ENCODE assay signal across 9 cellular contexts in genomic region chr12:6384499-6385436, GRCh38. TPM values are rescaled to one million over a fixed set of nuclear protein-coding genes. Genes with fewer than 3 reads are reported as not detected.
A peak's percentile ranks its signal among the peaks of the same experiment; 100 is the strongest.
DNase-seq lines count a peak whose midpoint lies in the region; ATAC-seq and TF ChIP-seq lines count a peak whose summit lies in the region.
"Had no signal": no experiment of that assay in that cellular context is flagged by ENCODE, and none has a peak within 500 bp of the region (broad histone marks: within the 10 kb centered on the region; RNA-seq: fewer than 3 reads in every experiment).

No MANE protein-coding gene starts in this region.

- H3F3A ChIP-seq in GM23248 (ENCODE audit: insufficient read depth): peaks cover 7% of the 10 kb centered on the region

- peak; percentile 34 for ATAC-seq in left colon
- no peak for ATAC-seq in GM21390 (IDR thresholded peaks at IDR 0.05; ENCODE audit: unreplicated experiment)
- ATAC-seq: SK-N-SH treated with all-trans-retinoic acid at 6 μM for 48 hours had no signal

- intact Hi-C loops in left colon (cut with DNase I, micrococcal nuclease): no loop called here

- H2AFZ ChIP-seq in GM23248: peak overlapping the region; percentile 71

- H3K27ac ChIP-seq in GM23248: peak overlapping the region; percentile 75
- H3K27ac ChIP-seq in brain microvascular endothelial cell: peak overlapping the region; percentile 77
- H3K27ac ChIP-seq in stomach smooth muscle (ENCODE audit: low read length): peak overlapping the region; percentile 94

- peaks cover 37% of the 10 kb centered on the region for H3K79me2 ChIP-seq in GM23248 (ENCODE audit: insufficient read depth)

- peaks cover 31% of the 10 kb centered on the region; the same call in 1 of the 2 replicates for H3K36me3 ChIP-seq in GM23248 (ENCODE audit: low read depth)
- H3K36me3 ChIP-seq in brain microvascular endothelial cell (replicated peaks): peaks cover 20% of the 10 kb centered on the region
- H3K36me3 ChIP-seq in stomach smooth muscle (ENCODE audit: control insufficient read depth in 2 of 2, insufficient read depth in 2 of 2, low read length in 2 of 2): peaks cover 32 to 33% of the 10 kb centered on the region in 2 donors

- H4K20me1 ChIP-seq in GM23248 (ENCODE audit: insufficient read depth): no peaks in the 10 kb centered on the region

- peak overlapping the region; percentile 97 for H3K4me2 ChIP-seq in GM23248 (ENCODE audit: unreplicated experiment)

- H3K9ac ChIP-seq in GM23248 (peak overlapping the region; percentile 91), stomach smooth muscle (ENCODE audit: low read length in 2 of 2) (peak overlapping the region; percentile 94 to 95)

- WGBS in GM23248 (ENCODE audit: low coverage in 1 of 2, low lambda C conversion rate in 2 of 2, missing lambda C conversion rate in 2 of 2), 2 experiments: 39 to 51% methylated on average over 29 to 34 of the region's 36 CpGs

- in situ Hi-C loops in GM23248 (cut with MboI): no loop called here
- in situ Hi-C loops in brain microvascular endothelial cell (cut with HindIII; ENCODE audit: low pct_ligation_motif_present, low sequenced_read_pairs): no loop called here

- no peak for TF ChIP-seq CTCF in brain microvascular endothelial cell (IDR thresholded peaks at IDR 0.05; ENCODE audit: low read depth, low read length, missing control alignments)

- no peaks in the 10 kb centered on the region for H3K9me2 ChIP-seq in GM23248 (ENCODE audit: insufficient read depth)

- peak; percentile 51 for DNase-seq in GM23248
- no peak for DNase-seq in brain microvascular endothelial cell
- DNase-seq in left colon: peak in 1 of 2 donors; percentile 55
- no peak for DNase-seq in NCI-H1092 (lab: John Stamatoyannopoulos, UW)
- DNase-seq in NCI-H446 treated with DMSO at 0.1 percent for 48 hours (lab: John Stamatoyannopoulos, UW): no peak
- DNase-seq in occipital lobe (lab: John Stamatoyannopoulos, UW): no peak

- H3K4me1 ChIP-seq in GM23248 (ENCODE audit: insufficient read depth) (peaks cover 19% of the 10 kb centered on the region), stomach smooth muscle (ENCODE audit: control insufficient read depth, insufficient read depth, low read length) (peaks cover 48% of the 10 kb centered on the region)

- H3K27me3 ChIP-seq in GM23248 (replicated peaks; ENCODE audit: insufficient read depth) (no peaks in the 10 kb centered on the region), brain microvascular endothelial cell (replicated peaks) (no peaks in the 10 kb centered on the region), stomach smooth muscle (ENCODE audit: control insufficient read depth in 1 of 2, insufficient read depth in 2 of 2, low read length in 2 of 2) (no peaks in the 10 kb centered on the region)

- no peaks in the 10 kb centered on the region for H3K9me3 ChIP-seq in GM23248 (ENCODE audit: low read depth)
- H3K9me3 ChIP-seq in stomach smooth muscle (ENCODE audit: control insufficient read depth in 2 of 2, low read length in 2 of 2): no peaks in the 10 kb centered on the region

- H3K4me3 ChIP-seq in GM23248 (peak overlapping the region; percentile 83), brain microvascular endothelial cell (ENCODE audit: low read depth, low read length) (peak overlapping the region; percentile 61), stomach smooth muscle (ENCODE audit: low read length in 2 of 2) (peak overlapping the region; percentile 90 to 92)

RNA-seq across cellular contexts. Expression of gene LTBR, which starts 0.8 kb away (rescaled TPM):
- 147 TPM in 2 replicates for total RNA-seq in GM23248 (2014; rRNA removed; shearing (Covaris generic))
- 113 and 117 TPM in 2 replicates for polyA plus RNA-seq in GM23248 (2016; fragmentation: Nextera tagmentation; extraction: Ambion mirVana)
- total RNA-seq in left colon: 100 to 1,000 TPM; 120 to 129 TPM
- total RNA-seq in occipital lobe: 1.9 TPM

RNA-seq across cellular contexts. Expression of gene SCNN1A, which starts 9.4 kb away (rescaled TPM):
- total RNA-seq in GM23248 (2014; rRNA removed; shearing (Covaris generic)): 0.76 TPM in 1 of 2 replicates, not detected in the other
- 0.25 and 0.59 TPM in 2 replicates for polyA plus RNA-seq in GM23248 (2016; fragmentation: Nextera tagmentation; extraction: Ambion mirVana)
- total RNA-seq in left colon: 100 to 1,000 TPM; 289 to 459 TPM
- not detected for total RNA-seq in occipital lobe

RNA-seq across cellular contexts. Expression of gene TNFRSF1A, which starts 42.9 kb away (rescaled TPM):
- total RNA-seq in GM23248 (2014; rRNA removed; shearing (Covaris generic)): 247 and 343 TPM in 2 replicates
- polyA plus RNA-seq in GM23248 (2016; fragmentation: Nextera tagmentation; extraction: Ambion mirVana): 183 and 197 TPM in 2 replicates
- total RNA-seq in left colon (100 to 1,000 TPM; 140 to 170 TPM), occipital lobe (14.8 TPM)

RNA-seq across cellular contexts. Expression of gene CD27, which starts 60.0 kb away (rescaled TPM):
- total RNA-seq in GM23248 (2014; rRNA removed; shearing (Covaris generic)): not detected in 2 replicates
- 0.28 and 0.32 TPM in 2 replicates for polyA plus RNA-seq in GM23248 (2016; fragmentation: Nextera tagmentation; extraction: Ambion mirVana)
- total RNA-seq in left colon (1 to 10 TPM; 1.3 to 4.4 TPM), occipital lobe (0.94 TPM)

Comparison
In these comparisons a context has a peak if more than half of its experiments do, and no peak if none do; other contexts are left out.
1. RNA of gene LTBR, which starts 0.8 kb away (total RNA-seq): 147 TPM in GM23248 and 120 to 129 TPM in left colon; 1.9 TPM in occipital lobe (single experiment); every median in the first group is over 10 times any median in the second.
2. RNA of gene SCNN1A, which starts 9.4 kb away (total RNA-seq): 289 to 459 TPM in left colon; 0.76 TPM in GM23248 and not detected in occipital lobe (single experiment); every median in the first group is over 100 times any median in the second.
3. Peak in every context shown above with its lines, with median percentiles within 50 percentile points of each other: H3K27ac ChIP-seq and H3K4me3 ChIP-seq.